Comparison of ENCODE assay signal across 14 cellular contexts in the genomic region with DNA sequence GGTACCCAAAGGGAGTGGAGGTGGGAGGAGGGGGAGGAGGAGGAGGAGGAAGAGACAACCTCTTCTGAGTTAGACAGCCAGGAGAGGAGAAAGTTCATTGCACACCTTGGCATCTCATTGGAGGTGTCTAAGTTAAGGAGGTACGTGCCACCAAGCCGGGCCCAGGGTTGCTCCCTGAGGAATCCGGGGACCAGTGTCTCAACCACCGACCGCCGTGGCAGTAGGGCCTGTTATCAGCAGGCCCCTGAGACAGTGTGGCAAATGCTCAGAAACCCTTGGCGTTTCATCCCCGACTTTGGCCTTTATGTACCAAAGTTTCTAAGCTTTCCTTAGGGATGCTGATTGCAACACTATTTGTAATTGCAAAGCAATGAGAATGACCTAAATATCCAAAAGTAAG.
"Had no signal": no experiment of that assay in that cellular context is flagged by ENCODE, and none has a peak within 500 bp of the region (broad histone marks: within the 10 kb centered on the region; RNA-seq: fewer than 3 reads in every experiment).

No MANE protein-coding gene starts in this region.

- H3K27ac Mint-ChIP-seq: activated naive CD8-positive, alpha-beta T cell; activated T-cell treated with anti-CD3 and anti-CD28 coated beads, Interleukin-2, amount 50 U/mL, for 24 hours; endodermal cell had no signal

- DNase-seq: activated CD4-positive, alpha-beta T cell treated with anti-CD3 and anti-CD28 coated beads for 1 hour; activated CD4-positive, alpha-beta T cell treated with anti-CD3 and anti-CD28 coated beads, Interleukin-2, amount 50 U/mL, for 48 hours; activated CD8-positive, alpha-beta memory T cell treated with anti-CD3 and anti-CD28 coated beads, Interleukin-2, amount 10 ng/mL, durations not matched to agents 7 days and 5 days; activated effector memory CD4-positive, alpha-beta T cell treated with anti-CD3 and anti-CD28 coated beads, Interleukin-2, amount 50 U/mL, for 16 hours; activated T-cell treated with anti-CD3 and anti-CD28 coated beads, Interleukin-2, amount 50 U/mL, for 24 hours; endodermal cell; erythroblast; kidney; midbrain; naive thymus-derived CD8-positive, alpha-beta T cell; small intestine; T-helper 9 cell had no signal

- H3K36me3 Mint-ChIP-seq: activated CD8-positive, alpha-beta memory T cell treated with anti-CD3 and anti-CD28 coated beads, Interleukin-2, amount 10 ng/mL, durations not matched to agents 7 days and 5 days; naive thymus-derived CD8-positive, alpha-beta T cell; type B pancreatic cell had no signal

- H3K4me3 Mint-ChIP-seq: activated CD8-positive, alpha-beta memory T cell treated with anti-CD3 and anti-CD28 coated beads, Interleukin-2, amount 10 ng/mL, durations not matched to agents 7 days and 5 days; activated naive CD8-positive, alpha-beta T cell; activated T-cell treated with anti-CD3 and anti-CD28 coated beads, Interleukin-2, amount 50 U/mL, for 24 hours; endodermal cell; naive thymus-derived CD8-positive, alpha-beta T cell; type B pancreatic cell had no signal

- H3K9me3 Mint-ChIP-seq: activated T-cell treated with anti-CD3 and anti-CD28 coated beads, Interleukin-2, amount 50 U/mL, for 24 hours; endodermal cell; naive thymus-derived CD8-positive, alpha-beta T cell; type B pancreatic cell had no signal

- H3K27me3 Mint-ChIP-seq: activated CD8-positive, alpha-beta memory T cell treated with anti-CD3 and anti-CD28 coated beads, Interleukin-2, amount 10 ng/mL, durations not matched to agents 7 days and 5 days; activated naive CD8-positive, alpha-beta T cell; activated T-cell treated with anti-CD3 and anti-CD28 coated beads, Interleukin-2, amount 50 U/mL, for 24 hours; naive thymus-derived CD8-positive, alpha-beta T cell had no signal
